ENCODE assay signal across 1 cellular context in the genomic region with DNA sequence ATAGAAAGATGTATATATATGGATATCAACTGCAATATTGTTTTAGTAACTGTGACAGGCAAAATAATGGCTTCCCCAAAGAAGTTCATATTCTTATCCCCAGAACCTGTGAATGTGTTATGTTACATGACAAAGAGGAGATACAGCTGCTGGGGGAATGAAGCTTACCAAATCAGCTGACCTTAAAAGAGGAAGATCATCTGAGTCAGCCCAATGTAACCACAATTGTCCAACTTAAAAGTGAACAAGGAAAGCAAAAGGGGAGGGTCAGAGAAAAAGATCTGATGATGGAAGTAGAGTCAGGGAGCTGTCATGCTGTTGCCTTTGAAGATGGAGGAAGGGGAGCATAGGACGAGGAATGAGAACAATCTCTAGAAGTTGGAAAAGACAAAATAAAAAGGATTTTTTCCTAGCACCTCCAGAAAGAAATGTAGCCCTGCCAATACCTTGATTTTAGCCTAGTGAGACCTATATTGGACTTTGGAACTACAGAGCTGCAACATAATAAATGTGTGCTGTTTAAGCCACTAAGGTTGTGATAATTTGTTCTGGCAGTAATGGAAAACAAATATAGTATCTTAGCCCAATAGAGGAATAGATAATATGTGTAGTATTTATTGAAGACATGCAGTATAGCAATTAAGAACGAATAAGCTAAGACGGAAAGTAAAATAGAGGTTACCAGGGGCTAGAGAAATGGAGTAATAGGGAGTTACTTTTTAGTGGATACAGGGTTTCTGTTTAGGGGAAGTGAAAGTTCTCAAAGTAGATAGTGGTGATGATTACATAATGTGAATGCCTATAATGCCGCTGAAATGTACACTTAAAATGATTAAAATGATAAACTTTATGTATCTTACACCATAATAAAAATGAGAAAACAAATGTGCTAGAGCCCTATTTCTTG.
A peak's percentile ranks its signal among the peaks of the same experiment; 100 is the strongest.
TF ChIP-seq lines count a peak whose summit lies in the region.

No MANE protein-coding gene starts in this region.

TF ChIP-seq in SK-N-SH, 30 proteins besides CTCF, POLR2A, EP300 and RAD21 (continued from another document):
- TF ChIP-seq, protein P1, sequence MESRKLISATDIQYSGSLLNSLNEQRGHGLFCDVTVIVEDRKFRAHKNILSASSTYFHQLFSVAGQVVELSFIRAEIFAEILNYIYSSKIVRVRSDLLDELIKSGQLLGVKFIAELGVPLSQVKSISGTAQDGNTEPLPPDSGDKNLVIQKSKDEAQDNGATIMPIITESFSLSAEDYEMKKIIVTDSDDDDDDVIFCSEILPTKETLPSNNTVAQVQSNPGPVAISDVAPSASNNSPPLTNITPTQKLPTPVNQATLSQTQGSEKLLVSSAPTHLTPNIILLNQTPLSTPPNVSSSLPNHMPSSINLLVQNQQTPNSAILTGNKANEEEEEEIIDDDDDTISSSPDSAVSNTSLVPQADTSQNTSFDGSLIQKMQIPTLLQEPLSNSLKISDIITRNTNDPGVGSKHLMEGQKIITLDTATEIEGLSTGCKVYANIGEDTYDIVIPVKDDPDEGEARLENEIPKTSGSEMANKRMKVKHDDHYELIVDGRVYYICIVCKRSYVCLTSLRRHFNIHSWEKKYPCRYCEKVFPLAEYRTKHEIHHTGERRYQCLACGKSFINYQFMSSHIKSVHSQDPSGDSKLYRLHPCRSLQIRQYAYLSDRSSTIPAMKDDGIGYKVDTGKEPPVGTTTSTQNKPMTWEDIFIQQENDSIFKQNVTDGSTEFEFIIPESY (IDR thresholded peaks at IDR 0.05; ENCODE audit: borderline replicate concordance, low read depth), result no peak
- TF ChIP-seq TCF12 (IDR thresholded peaks at IDR 0.05) (peak; percentile 25; the same call in 1 of the 2 replicates), FOSL2 (IDR thresholded peaks at IDR 0.05; ENCODE audit: borderline replicate concordance, low read depth) (0 out of 2 replicates have a peak, but pooled peaks have one; percentile 10), MEF2A (IDR thresholded peaks at IDR 0.05; ENCODE audit: borderline replicate concordance, low read depth) (no peak)
